ENCODE assay signal across 15 cellular contexts in genomic region chr19:4329858-4330257, GRCh38. TPM values are rescaled to one million over a fixed set of nuclear protein-coding genes. Genes with fewer than 3 reads are reported as not detected.
A peak's percentile ranks its signal among the peaks of the same experiment; 100 is the strongest.
DNase-seq lines count a peak whose midpoint lies in the region; ATAC-seq lines count a peak whose summit lies in the region.
"Had no signal": no experiment of that assay in that cellular context is flagged by ENCODE, and none has a peak within 500 bp of the region (broad histone marks: within the 10 kb centered on the region; RNA-seq: fewer than 3 reads in every experiment).

No MANE protein-coding gene starts in this region.

- no peak for ATAC-seq in naive B cell (ENCODE audit: low read depth in 2 of 2)

- DNase-seq in activated CD4-positive, alpha-beta T cell treated with anti-CD3 and anti-CD28 coated beads, Interleukin-2, amount 10 ng/mL, durations not matched to agents 24 days and 14 days: no peak
- DNase-seq in activated CD4-positive, alpha-beta T cell treated with anti-CD3 and anti-CD28 coated beads, Interleukin-2, amount 50 U/mL, for 4 hours: no peak
- DNase-seq in naive B cell: no peak
- no peak for DNase-seq in caudate nucleus (lab: John Stamatoyannopoulos, UW)
- DNase-seq: cerebellar nuclear complex, COR-L47, GF-D8, Karpas-422, NCI-H1436 treated with DMSO at 0.1 percent for 48 hours, NCI-H524 treated with DMSO at 0.1 percent for 48 hours, SW 1271 had no signal

- peaks cover 8% of the 10 kb centered on the region for H3K9me3 Mint-ChIP-seq in activated CD4-positive, alpha-beta T cell treated with anti-CD3 and anti-CD28 coated beads, Interleukin-2, amount 10 ng/mL, durations not matched to agents 24 days and 14 days
- H3K9me3 Mint-ChIP-seq in naive B cell: peaks cover 0 to 11% (median 1%) of the 10 kb centered on the region in 7 donors

- no peak overlapping the region for H3K27ac ChIP-seq in caudate nucleus (ENCODE audit: low read depth, low read length)
- H3K27ac ChIP-seq: epithelial cell of prostate had no signal

- peaks cover 26% of the 10 kb centered on the region for H3K4me1 Mint-ChIP-seq in activated CD4-positive, alpha-beta T cell treated with anti-CD3 and anti-CD28 coated beads, Interleukin-2, amount 10 ng/mL, durations not matched to agents 24 days and 14 days
- H3K4me1 Mint-ChIP-seq in naive B cell: peaks cover 25 to 40% (median 34%) of the 10 kb centered on the region in 3 donors

- H3K27ac Mint-ChIP-seq in activated CD4-positive, alpha-beta T cell treated with anti-CD3 and anti-CD28 coated beads, Interleukin-2, amount 10 ng/mL, durations not matched to agents 24 days and 14 days: peak overlapping the region; percentile 34
- H3K27ac Mint-ChIP-seq in naive B cell: peak overlapping the region in 2 of 6 donors; percentile 27 to 93
- H3K27ac Mint-ChIP-seq: H9 had no signal

- H3K27me3 Mint-ChIP-seq in activated CD4-positive, alpha-beta T cell treated with anti-CD3 and anti-CD28 coated beads, Interleukin-2, amount 10 ng/mL, durations not matched to agents 24 days and 14 days: peaks cover 6% of the 10 kb centered on the region
- H3K27me3 Mint-ChIP-seq in naive B cell: peaks cover 0 to 31% (median 0%) of the 10 kb centered on the region in 3 donors

- H3K36me3 Mint-ChIP-seq in activated CD4-positive, alpha-beta T cell treated with anti-CD3 and anti-CD28 coated beads, Interleukin-2, amount 10 ng/mL, durations not matched to agents 24 days and 14 days (ENCODE audit: low read depth): peaks cover 22% of the 10 kb centered on the region
- no peaks in the 10 kb centered on the region for H3K36me3 Mint-ChIP-seq in naive B cell

- intact Hi-C loops in activated CD4-positive, alpha-beta T cell treated with anti-CD3 and anti-CD28 coated beads, Interleukin-2, amount 10 ng/mL, durations not matched to agents 24 days and 14 days (cut with micrococcal nuclease): no loop called here

- peak overlapping the region; percentile 55 for H3K4me3 Mint-ChIP-seq in activated CD4-positive, alpha-beta T cell treated with anti-CD3 and anti-CD28 coated beads, Interleukin-2, amount 10 ng/mL, durations not matched to agents 24 days and 14 days
- peak overlapping the region in 7 of 8 donors; percentile 20 to 93 (median 50) for H3K4me3 Mint-ChIP-seq in naive B cell

RNA-seq across cellular contexts. Expression of gene STAP2, which starts 8.8 kb away (rescaled TPM):
- 14.2 and 16.8 TPM in 2 replicates for total RNA-seq in activated CD4-positive, alpha-beta T cell treated with anti-CD3 and anti-CD28 coated beads, Interleukin-2, amount 10 ng/mL, durations not matched to agents 24 days and 14 days
- polyA plus RNA-seq in naive B cell (ENCODE audit: low read depth in 6 of 6): under 1 TPM in 1 of 6 donors, not detected in 5; 0.94 TPM

RNA-seq across cellular contexts. Expression of gene MPND, which starts 13.5 kb away (rescaled TPM):
- total RNA-seq in activated CD4-positive, alpha-beta T cell treated with anti-CD3 and anti-CD28 coated beads, Interleukin-2, amount 10 ng/mL, durations not matched to agents 24 days and 14 days: 20.6 and 21.0 TPM in 2 replicates
- polyA plus RNA-seq in naive B cell (ENCODE audit: low read depth in 6 of 6): 1 to 10 TPM; 4.6 to 6.3 (median 5.4) TPM

RNA-seq across cellular contexts. Expression of gene FSD1, which starts 25.5 kb away (rescaled TPM):
- 44.2 and 44.3 TPM in 2 replicates for total RNA-seq in activated CD4-positive, alpha-beta T cell treated with anti-CD3 and anti-CD28 coated beads, Interleukin-2, amount 10 ng/mL, durations not matched to agents 24 days and 14 days
- 1 to 10 TPM in 3 of 6 donors, under 1 TPM in 1, not detected in 2; 1.00 to 1.6 (median 1.3) TPM for polyA plus RNA-seq in naive B cell (ENCODE audit: low read depth in 6 of 6)
- total RNA-seq: ureter had no signal

RNA-seq across cellular contexts. Expression of gene TMIGD2, which starts 27.7 kb away (rescaled TPM):
- total RNA-seq in activated CD4-positive, alpha-beta T cell treated with anti-CD3 and anti-CD28 coated beads, Interleukin-2, amount 10 ng/mL, durations not matched to agents 24 days and 14 days: 13.3 and 14.0 TPM in 2 replicates
- not detected for polyA plus RNA-seq in naive B cell (ENCODE audit: low read depth in 6 of 6)
- total RNA-seq: pulmonary artery endothelial cell had no signal

RNA-seq across cellular contexts. Expression of gene SHD, which starts 50.8 kb away (rescaled TPM):
- total RNA-seq in activated CD4-positive, alpha-beta T cell treated with anti-CD3 and anti-CD28 coated beads, Interleukin-2, amount 10 ng/mL, durations not matched to agents 24 days and 14 days: not detected in 2 replicates
- not detected for polyA plus RNA-seq in naive B cell (ENCODE audit: low read depth in 6 of 6)
- total RNA-seq: pulmonary artery endothelial cell, ureter had no signal
